ENCODE assay signal across 23 cellular contexts in the genomic region with DNA sequence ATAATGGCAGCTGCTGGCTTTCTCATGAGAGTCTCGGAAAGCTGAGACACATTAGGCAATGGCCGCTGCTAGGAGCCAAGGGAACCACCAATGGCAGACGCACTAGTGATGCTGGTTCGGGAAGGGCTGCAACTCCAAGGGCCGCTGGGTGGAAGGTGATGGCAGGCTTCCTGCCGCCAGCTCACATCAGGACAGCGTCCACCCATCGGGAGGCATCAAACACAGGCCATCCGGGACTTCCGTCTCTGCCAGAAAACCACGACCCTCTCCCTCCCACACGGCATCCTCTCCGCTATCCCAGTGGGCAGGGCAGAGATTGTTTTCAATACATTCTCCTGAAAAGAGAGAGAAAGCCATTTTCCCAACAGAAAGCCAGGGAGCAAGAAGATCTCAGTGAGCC. TPM values are rescaled to one million over a fixed set of nuclear protein-coding genes. Genes with fewer than 3 reads are reported as not detected.
"Had no signal": no experiment of that assay in that cellular context is flagged by ENCODE, and none has a peak within 500 bp of the region (broad histone marks: within the 10 kb centered on the region; RNA-seq: fewer than 3 reads in every experiment).

No MANE protein-coding gene starts in this region.

- H3K9ac ChIP-seq: neural progenitor cell had no signal

- H3K36me3 ChIP-seq: left ventricle myocardium inferior, neural progenitor cell, ovary, right atrium auricular region, right lobe of liver, stomach, thoracic aorta, tibial artery, upper lobe of right lung had no signal

- H3K4me1 ChIP-seq: left ventricle myocardium inferior, neural progenitor cell, right atrium auricular region, stomach, tibial artery, upper lobe of right lung had no signal

- FAIRE-seq: urothelium cell line had no signal

- H3K4me3 ChIP-seq: left ventricle myocardium inferior, lung, neural progenitor cell, ovary, right atrium auricular region, right lobe of liver, smooth muscle cell, stomach, thoracic aorta, tibial artery, upper lobe of right lung had no signal

- ATAC-seq: natural killer cell; right lobe of liver; stimulated activated naive B cell treated with anti-CD40 and anti-IgM and Interleukin-4, amounts not matched to agents 10 μg/mL and 1 μg/mL and 100 μg/mL, for 72 hours; stimulated activated naive CD8-positive, alpha-beta T cell treated with anti-CD3 and anti-CD28 coated beads, Interleukin-15, Interleukin-2, amounts not matched to agents 100 U/mL and 50 U/mL, for 24 hours; upper lobe of right lung had no signal

- H3K4me2 ChIP-seq: neural progenitor cell, smooth muscle cell had no signal

- H3K27ac ChIP-seq: left ventricle myocardium inferior, neural progenitor cell, ovary, right atrium auricular region, stomach, thoracic aorta, tibial artery, upper lobe of right lung had no signal

- DNase-seq: islet precursor cell; left ventricle myocardium inferior; mesendoderm; naive B cell; natural killer cell; nephron progenitor cell; ovary; right lobe of liver; stimulated activated CD4-positive, alpha-beta T cell treated with anti-CD3 and anti-CD28 coated beads, Interleukin-1b, Interleukin-23, amount 100 ng/mL, for 48 hours; stimulated activated CD4-positive, alpha-beta T cell treated with anti-CD3 and anti-CD28 coated beads, Interleukin-2, amount 100 ng/mL, for 48 hours; stimulated activated CD4-positive, alpha-beta T cell treated with anti-CD3 and anti-CD28 coated beads, Interleukin-4, amount 100 ng/mL, for 4 hours; stimulated activated naive B cell treated with anti-CD40 and anti-IgM and Interleukin-4, amounts not matched to agents 10 μg/mL and 1 μg/mL and 100 μg/mL, for 72 hours; stimulated activated naive CD8-positive, alpha-beta T cell treated with anti-CD3 and anti-CD28 coated beads, Interleukin-15, Interleukin-2, amounts not matched to agents 100 U/mL and 50 U/mL, for 24 hours; stomach; tibial artery; trophoblast cell; upper lobe of right lung had no signal

- H3K9me3 ChIP-seq: left ventricle myocardium inferior, ovary, right atrium auricular region, right lobe of liver, stomach, thoracic aorta, tibial artery, upper lobe of right lung had no signal

- H2AFZ ChIP-seq: neural progenitor cell had no signal

- H3K27me3 ChIP-seq: neural progenitor cell, ovary, right atrium auricular region, right lobe of liver, stomach, tibial artery, upper lobe of right lung had no signal

RNA-seq across cellular contexts. Expression of a gene that starts 27.5 kb away (rescaled TPM):
- total RNA-seq: natural killer cell had no signal
